In the genomic region with DNA sequence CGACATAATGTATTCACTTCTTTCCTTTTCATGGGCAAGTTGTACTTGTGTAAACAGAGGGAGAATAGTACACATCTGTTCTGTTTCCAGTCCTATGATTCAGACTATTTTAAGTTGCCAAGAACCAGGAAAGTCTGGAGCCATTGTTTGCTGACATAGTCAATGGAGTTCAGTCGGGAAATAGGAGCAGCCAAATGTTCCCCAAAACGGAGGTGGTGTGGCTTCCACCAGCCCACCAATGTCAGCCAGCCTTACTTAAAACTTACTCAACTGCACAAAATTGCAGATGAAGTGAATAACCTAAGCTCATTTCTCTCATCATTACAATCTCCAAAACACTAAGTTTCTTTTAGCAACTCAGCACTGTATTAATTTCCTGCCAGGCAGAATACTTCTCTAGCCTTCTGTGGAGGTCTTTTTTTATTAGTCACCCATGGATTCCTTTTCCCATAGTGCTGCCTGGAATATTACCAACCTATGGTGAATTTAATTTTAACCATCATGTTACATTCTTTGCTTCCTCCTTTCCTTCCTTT, we compare ENCODE assay signal across 10 cellular contexts. TPM values are rescaled to one million over a fixed set of nuclear protein-coding genes. Genes with fewer than 3 reads are reported as not detected.
DNase-seq lines count a peak whose midpoint lies in the region; FAIRE-seq and TF ChIP-seq lines count a peak whose summit lies in the region.
"Had no signal": no experiment of that assay in that cellular context is flagged by ENCODE, and none has a peak within 500 bp of the region (broad histone marks: within the 10 kb centered on the region; RNA-seq: fewer than 3 reads in every experiment).

No MANE protein-coding gene starts in this region.

- TF ChIP-seq CTCF in endothelial cell of umbilical vein (IDR thresholded peaks at IDR 0.05; ENCODE audit: extremely low read depth in 1 of 2, insufficient read depth in 1 of 2, low read depth in 1 of 2, low read length in 2 of 2) (no peak), tibial artery (IDR thresholded peaks at IDR 0.05) (no peak), testis (IDR thresholded peaks at IDR 0.05) (no peak), GM13976 (IDR thresholded peaks at IDR 0.05; ENCODE audit: borderline replicate concordance, control extremely low read depth, extremely low read depth, insufficient read depth, missing control alignments) (no peak)

- H3K9me1 ChIP-seq in endothelial cell of umbilical vein (replicated peaks; ENCODE audit: control insufficient read depth, extremely low read depth, insufficient read depth, low read length): no peaks in the 10 kb centered on the region

- CTCF ChIA-PET in endothelial cell of umbilical vein (lab: Charles Lee): interaction anchor here (1.2 to 2.0 kb wide), 7 partner anchors 8 to 481 kb away, joined by 3 to 7 read pairs (median 3); no protein-coding TSS in a partner anchor

- H3K27ac ChIP-seq in endothelial cell of umbilical vein (ENCODE audit: insufficient read depth, low read depth, low read length) (peak overlapping the region; percentile 100), tibial artery (peak overlapping the region; percentile 21 to 45), testis (no peak overlapping the region)

- WGBS in testis, 2 donors: 40 to 41% methylated on average over 3 of the region's 3 CpGs

- dilution Hi-C loops in endothelial cell of umbilical vein (cut with MboI; ENCODE audit: extremely low pct_ligation_motif_present, low sequenced_read_pairs): no loop called here

- no peaks in the 10 kb centered on the region for H3K9me3 ChIP-seq in endothelial cell of umbilical vein (replicated peaks; ENCODE audit: control insufficient read depth, insufficient read depth, low read length)
- H3K9me3 ChIP-seq in tibial artery: no peaks in the 10 kb centered on the region
- no peaks in the 10 kb centered on the region for H3K9me3 ChIP-seq in testis
- H3K9me3 ChIP-seq: esophagus squamous epithelium had no signal

- DNase-seq in NCI-H345 (lab: John Stamatoyannopoulos, UW) (peak; percentile 46), endothelial cell of umbilical vein (ENCODE audit: low read depth, low spot score) (peak; percentile 97), midbrain (lab: John Stamatoyannopoulos, UW) (peak; percentile 57), tibial artery (peak in 1 of 2 donors; percentile 25), SW 1271 (lab: John Stamatoyannopoulos, UW) (no peak), testis (no peak), GM13976 (ENCODE audit: low spot score) (no peak)
- DNase-seq: activated T-cell treated with anti-CD3 and anti-CD28 coated beads, Interleukin-2, amount 50 U/mL, for 72 hours; esophagus squamous epithelium had no signal

- no peaks in the 10 kb centered on the region for H3K27me3 ChIP-seq in endothelial cell of umbilical vein (ENCODE audit: control insufficient read depth in 2 of 2, insufficient read depth in 2 of 2, low read length in 2 of 2)
- H3K27me3 ChIP-seq in tibial artery: no peaks in the 10 kb centered on the region
- H3K27me3 ChIP-seq in testis: no peaks in the 10 kb centered on the region
- H3K27me3 ChIP-seq: esophagus squamous epithelium had no signal

- H3K4me1 ChIP-seq in endothelial cell of umbilical vein (ENCODE audit: control insufficient read depth, extremely low read depth, insufficient read depth, low read length) (peaks cover 44% of the 10 kb centered on the region), tibial artery (peaks cover 0 to 17% (median 5%) of the 10 kb centered on the region in 4 donors), testis (no peaks in the 10 kb centered on the region)

- H3K9ac ChIP-seq in endothelial cell of umbilical vein (replicated peaks; ENCODE audit: extremely low read depth, insufficient read depth, low read length): peak overlapping the region; percentile 91

- peak; percentile 83 for FAIRE-seq in endothelial cell of umbilical vein (lab: Jason Lieb, UNC)

- peak overlapping the region; percentile 94 for H2AFZ ChIP-seq in endothelial cell of umbilical vein (ENCODE audit: low read depth, low read length)

- POLR2A ChIA-PET in endothelial cell of umbilical vein (lab: Charles Lee): interaction anchor here (0.7 kb wide), 1 partner anchor 338 kb away, joined by 3 read pairs; no protein-coding TSS in a partner anchor

- BruUV-seq in endothelial cell of umbilical vein (replicated peaks; lab: Mats Ljungman, UMichigan): TSS peak; percentile 74

- intact Hi-C loops in endothelial cell of umbilical vein (cut with micrococcal nuclease) (loop anchor here (1.0 to 5.0 kb wide), 7 partner anchors 67 to 1223 kb away; a partner anchor contains a TSS), tibial artery (cut with DNase I; ENCODE audit: low total_unique reads) (loop anchor here (10.0 kb wide), 1 partner anchor 1483 kb away; no protein-coding TSS in a partner anchor), testis (cut with DNase I; ENCODE audit: low total_unique reads) (no loop called here)

- H4K20me1 ChIP-seq in endothelial cell of umbilical vein (replicated peaks; ENCODE audit: control insufficient read depth, extremely low read depth, insufficient read depth, low read length): no peaks in the 10 kb centered on the region

- peak overlapping the region; percentile 97 for H3K4me2 ChIP-seq in endothelial cell of umbilical vein (ENCODE audit: insufficient read depth, low read length)

- in situ Hi-C loops in GM13976 (cut with MboI; ENCODE audit: low sequenced_read_pairs, unreplicated experiment): no loop called here

- H3K4me3 ChIP-seq in endothelial cell of umbilical vein (replicated peaks in 1 of 3; ENCODE audit: insufficient read depth in 1 of 3, low read depth in 1 of 3, low read length in 3 of 3) (peak overlapping the region in 2 of 3 experiments; percentile 17 to 55), tibial artery (no peak overlapping the region), testis (no peak overlapping the region)
- H3K4me3 ChIP-seq: esophagus squamous epithelium had no signal

- H3K36me3 ChIP-seq in endothelial cell of umbilical vein (ENCODE audit: control insufficient read depth in 2 of 2, extremely low read depth in 1 of 2, insufficient read depth in 2 of 2, low read length in 2 of 2) (no peaks in the 10 kb centered on the region), tibial artery (no peaks in the 10 kb centered on the region), testis (ENCODE audit: low read depth, missing control alignments) (no peaks in the 10 kb centered on the region)
- H3K36me3 ChIP-seq: esophagus squamous epithelium had no signal

- TF ChIP-seq POLR2A in endothelial cell of umbilical vein (IDR thresholded peaks at IDR 0.05; ENCODE audit: low read depth, low read length) (no peak), testis (IDR thresholded peaks at IDR 0.05) (no peak)

- no peaks in the 10 kb centered on the region for H3K79me2 ChIP-seq in endothelial cell of umbilical vein (ENCODE audit: control insufficient read depth, insufficient read depth, low read length)

TF ChIP-seq in endothelial cell of umbilical vein, 7 proteins besides CTCF, POLR2A, EP300 and RAD21:
- TF ChIP-seq, protein P1, sequence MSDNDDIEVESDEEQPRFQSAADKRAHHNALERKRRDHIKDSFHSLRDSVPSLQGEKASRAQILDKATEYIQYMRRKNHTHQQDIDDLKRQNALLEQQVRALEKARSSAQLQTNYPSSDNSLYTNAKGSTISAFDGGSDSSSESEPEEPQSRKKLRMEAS (IDR thresholded peaks at IDR 0.05; ENCODE audit: insufficient read depth, insufficient read length): no peak
- TF ChIP-seq JUN (IDR thresholded peaks at IDR 0.05; ENCODE audit: borderline replicate concordance, insufficient read depth, insufficient read length, low read depth) (peak; percentile 53), GATA2 (IDR thresholded peaks at IDR 0.05; ENCODE audit: insufficient read depth, insufficient read length, low read depth, low read length) (no peak), MYC (IDR thresholded peaks at IDR 0.05; ENCODE audit: low read depth, low read length) (no peak), POLR2AphosphoS5 (IDR thresholded peaks at IDR 0.05; ENCODE audit: insufficient read depth, low read depth, low read length) (peak; percentile 14), FOS (IDR thresholded peaks at IDR 0.05; ENCODE audit: borderline replicate concordance, insufficient read depth, low read length) (peak; percentile 36), EZH2 (IDR thresholded peaks at IDR 0.05; ENCODE audit: borderline replicate concordance, low read depth, low read length, severe bottlenecking) (no peak)

RNA-seq across cellular contexts. Expression of a gene that starts 22.3 kb away (rescaled TPM):
- not detected in 2 replicates for total RNA-seq in endothelial cell of umbilical vein
- polyA plus RNA-seq in endothelial cell of umbilical vein: not detected in 2 replicates
- polyA plus RNA-seq in endothelial cell of umbilical vein (2011; cell fraction: cytosol; rRNA removed): not detected in 2 replicates
- not detected in 2 replicates for polyA plus RNA-seq in endothelial cell of umbilical vein (2011; cell fraction: nucleus; rRNA removed)
- not detected in 2 replicates for polyA plus RNA-seq in endothelial cell of umbilical vein (2012)
- not detected in 2 replicates for polyA minus RNA-seq in endothelial cell of umbilical vein
- polyA minus RNA-seq in endothelial cell of umbilical vein (2011; cell fraction: cytosol; rRNA and poly(A)+ RNA removed): not detected
- polyA minus RNA-seq in endothelial cell of umbilical vein (2011; cell fraction: nucleus; rRNA and poly(A)+ RNA removed): not detected in 2 replicates
- total RNA-seq in testis: 1 to 10 TPM; 5.1 to 6.9 TPM
- 9.2 TPM for polyA plus RNA-seq in testis (ENCODE audit: insufficient read depth, low read depth, low replicate concordance)
- total RNA-seq: activated T-cell treated with anti-CD3 and anti-CD28 coated beads, Interleukin-2, amount 50 U/mL, for 72 hours; esophagus squamous epithelium; T-helper 1 cell treated with Interleukin-12 subunit alpha and Interleukin-12 subunit beta and Interleukin-4 antibody, amounts not matched to agents 30 ng/mL and 1 ng/mL, for 36 hours had no signal

Comparison
In these comparisons a context has a peak if more than half of its experiments do, and no peak if none do; other contexts are left out.
1. DNase-seq: peak in NCI-H345 (single experiment), endothelial cell of umbilical vein (single experiment) and midbrain (single experiment); none in SW 1271 (0 of 2), testis (single experiment) and GM13976 (single experiment).
2. H3K27ac ChIP-seq: peak in endothelial cell of umbilical vein (single experiment) and tibial artery (2 of 2); none in testis (0 of 2).
3. H3K4me3 ChIP-seq: peak in endothelial cell of umbilical vein (2 of 3); none in tibial artery (0 of 2) and testis (0 of 2).